In genomic region chr9:97717866-97718265, GRCh38 we compare ENCODE assay signal across 28 cellular contexts.
"Had no signal": no experiment of that assay in that cellular context is flagged by ENCODE, and none has a peak within 500 bp of the region (broad histone marks: within the 10 kb centered on the region; RNA-seq: fewer than 3 reads in every experiment).

No MANE protein-coding gene starts in this region.

- H3K27ac ChIP-seq: esophagus muscularis mucosa, foreskin keratinocyte, gastrocnemius medialis, heart left ventricle had no signal

- H3K9me3 ChIP-seq: gastrocnemius medialis had no signal

- DNase-seq: activated CD4-positive, alpha-beta memory T cell treated with anti-CD3 and anti-CD28 coated beads, Interleukin-2, amount 10 ng/mL, durations not matched to agents 7 days and 5 days; activated CD4-positive, alpha-beta T cell treated with anti-CD3 and anti-CD28 coated beads for 1 hour; activated CD4-positive, alpha-beta T cell treated with anti-CD3 and anti-CD28 coated beads for 4 hours; activated CD4-positive, alpha-beta T cell treated with anti-CD3 and anti-CD28 coated beads, Interleukin-2, amount 10 ng/mL, durations not matched to agents 7 days and 5 days; activated CD4-positive, alpha-beta T cell treated with anti-CD3 and anti-CD28 coated beads, Interleukin-2, amount 50 U/mL, for 4 hours; activated CD8-positive, alpha-beta memory T cell treated with anti-CD3 and anti-CD28 coated beads, Interleukin-2, amount 50 U/mL, for 48 hours; activated gamma-delta T cell; activated naive CD4-positive, alpha-beta T cell; activated naive CD4-positive, alpha-beta T cell treated with anti-CD3 and anti-CD28 coated beads, Interleukin-2, amount 10 ng/mL, durations not matched to agents 7 days and 5 days; activated naive CD8-positive, alpha-beta T cell treated with anti-CD3 and anti-CD28 coated beads, Interleukin-2, amount 10 ng/mL, durations not matched to agents 7 days and 5 days; activated T-cell treated with anti-CD3 and anti-CD28 coated beads for 4 hours; activated T-cell treated with anti-CD3 and anti-CD28 coated beads, Interleukin-2, amount 50 U/mL, for 24 hours; activated T-cell treated with anti-CD3 and anti-CD28 coated beads, Interleukin-2, amount 50 U/mL, for 72 hours; anterior cingulate cortex; cortex of kidney; dermis blood vessel endothelial cell; effector CD4-positive, alpha-beta T cell; effector memory CD8-positive, alpha-beta T cell; erythroblast; foreskin keratinocyte; gastrocnemius medialis; glutamatergic neuron; heart left ventricle; T-helper 1 cell; T-helper 17 cell had no signal

- H3K4me3 ChIP-seq: esophagus muscularis mucosa, gastrocnemius medialis, heart left ventricle had no signal

- H3K36me3 ChIP-seq: esophagus muscularis mucosa, gastrocnemius medialis, heart left ventricle had no signal

- H3K4me1 ChIP-seq: gastrocnemius medialis, heart left ventricle had no signal

- ATAC-seq: activated naive CD4-positive, alpha-beta T cell treated with anti-CD3 and anti-CD28 coated beads, Interleukin-2, amount 50 U/mL, for 72 hours; activated T-cell treated with anti-CD3 and anti-CD28 coated beads, Interleukin-2, amount 50 U/mL, for 72 hours; effector memory CD8-positive, alpha-beta T cell; foreskin keratinocyte; gastrocnemius medialis; heart left ventricle; T-helper 17 cell; WTC11 had no signal

- H3K27me3 ChIP-seq: esophagus muscularis mucosa, foreskin keratinocyte, gastrocnemius medialis had no signal
